In the genomic region with DNA sequence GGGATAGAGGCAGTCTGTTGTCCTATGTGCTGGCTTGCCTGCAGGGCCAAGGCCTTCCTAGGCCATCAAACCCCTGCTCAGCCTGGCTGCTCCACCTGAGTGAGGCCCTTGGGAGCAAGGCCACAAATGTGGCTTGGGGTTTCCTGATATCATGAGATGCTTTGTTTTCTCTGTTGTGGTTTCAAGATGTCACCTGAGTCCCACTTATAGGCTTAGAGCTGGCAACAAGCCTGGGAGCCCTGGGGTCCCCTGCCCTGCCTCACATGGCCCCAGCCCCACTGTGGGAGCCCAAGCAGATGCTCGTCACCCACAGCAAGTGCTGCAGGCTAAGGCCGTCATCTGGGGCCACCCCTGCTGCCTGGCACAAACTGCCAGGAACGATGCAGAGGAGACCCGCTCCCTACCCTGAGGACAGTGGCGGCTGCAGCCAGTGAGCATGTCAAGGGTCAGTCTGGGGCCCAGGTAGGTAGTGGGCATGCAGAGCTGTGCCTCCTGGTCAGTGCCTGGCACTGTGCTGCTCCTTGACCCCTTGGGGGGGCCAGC, we compare ENCODE assay signal across 9 cellular contexts.
DNase-seq lines count a peak whose midpoint lies in the region; ATAC-seq lines count a peak whose summit lies in the region.
"Had no signal": no experiment of that assay in that cellular context is flagged by ENCODE, and none has a peak within 500 bp of the region (broad histone marks: within the 10 kb centered on the region; RNA-seq: fewer than 3 reads in every experiment).

No MANE protein-coding gene starts in this region.

- H3K4me1 Mint-ChIP-seq in activated T-helper 17 cell treated with anti-CD3 and anti-CD28 coated beads, Interleukin-2, amount 50 U/mL, for 72 hours: peaks cover 11% of the 10 kb centered on the region

- H3K27me3 Mint-ChIP-seq in activated T-helper 17 cell treated with anti-CD3 and anti-CD28 coated beads, Interleukin-2, amount 50 U/mL, for 72 hours: no peaks in the 10 kb centered on the region

- H3K9me3 Mint-ChIP-seq in activated T-helper 17 cell treated with anti-CD3 and anti-CD28 coated beads, Interleukin-2, amount 50 U/mL, for 72 hours: no peaks in the 10 kb centered on the region

- no peaks in the 10 kb centered on the region for H3K36me3 Mint-ChIP-seq in activated T-helper 17 cell treated with anti-CD3 and anti-CD28 coated beads, Interleukin-2, amount 50 U/mL, for 72 hours (ENCODE audit: low read depth)

- ATAC-seq in GM19438 (IDR thresholded peaks at IDR 0.05; ENCODE audit: low read depth, unreplicated experiment): peak; percentile 44
- no peak for ATAC-seq in activated T-helper 17 cell treated with anti-CD3 and anti-CD28 coated beads, Interleukin-2, amount 50 U/mL, for 72 hours (replicated peaks)

- H3K27ac Mint-ChIP-seq in activated T-helper 17 cell treated with anti-CD3 and anti-CD28 coated beads, Interleukin-2, amount 50 U/mL, for 72 hours: peak overlapping the region; percentile 22

- H3K4me3 Mint-ChIP-seq in activated T-helper 17 cell treated with anti-CD3 and anti-CD28 coated beads, Interleukin-2, amount 50 U/mL, for 72 hours: no peak overlapping the region

- DNase-seq in D341Med (ENCODE audit: low spot score) (peak; percentile 12), mucosa of gallbladder (ENCODE audit: low spot score) (peak; percentile 6), NCI-H1436 treated with DMSO at 0.1 percent for 48 hours (lab: John Stamatoyannopoulos, UW) (no peak), AG20443 (ENCODE audit: low spot score) (no peak), DMS114 treated with DMSO at 0.1 percent for 48 hours (lab: John Stamatoyannopoulos, UW; ENCODE audit: unreplicated experiment) (no peak)
- DNase-seq: NCI-H1436; stimulated activated CD4-positive, alpha-beta T cell treated with anti-CD3 and anti-CD28 coated beads, Interleukin-4, amount 100 ng/mL, for 4 hours had no signal

Comparison
In these comparisons a context has a peak if more than half of its experiments do, and no peak if none do; other contexts are left out.
1. DNase-seq: peak in D341Med (single experiment) and mucosa of gallbladder (single experiment); none in NCI-H1436 treated with DMSO at 0.1 percent for 48 hours (single experiment), AG20443 (single experiment) and DMS114 treated with DMSO at 0.1 percent for 48 hours (single experiment).